In genomic region chr7:102446387-102447156, GRCh38 we compare ENCODE assay signal across 1 cellular context.
TF ChIP-seq lines count a peak whose summit lies in the region.

No MANE protein-coding gene starts in this region.

TF ChIP-seq in GM12878, 131 proteins besides CTCF, POLR2A, EP300 and RAD21:
- TF ChIP-seq TAF1 (IDR thresholded peaks at IDR 0.05; ENCODE audit: borderline replicate concordance, low read depth, low read length) (no peak), SUPT20H (IDR thresholded peaks at IDR 0.05; ENCODE audit: borderline replicate concordance, control insufficient read depth, low read depth, low read length) (no peak), ESRRA (IDR thresholded peaks at IDR 0.05; ENCODE audit: low read length) (no peak), SREBF2 (IDR thresholded peaks at IDR 0.05; ENCODE audit: low read length) (no peak), IRF5 (IDR thresholded peaks at IDR 0.05; ENCODE audit: borderline replicate concordance) (no peak), SIX5 (IDR thresholded peaks at IDR 0.05; ENCODE audit: low read depth, low read length, severe bottlenecking) (no peak), WRNIP1 (IDR thresholded peaks at IDR 0.05; ENCODE audit: borderline replicate concordance, low read depth, low read length) (no peak), MTA3 (IDR thresholded peaks at IDR 0.05; ENCODE audit: borderline replicate concordance, low read length) (no peak), USF1 (IDR thresholded peaks at IDR 0.05; ENCODE audit: borderline replicate concordance, extremely low read length, insufficient read depth, low read depth, low read length) (no peak), MEF2A (IDR thresholded peaks at IDR 0.05; ENCODE audit: insufficient read depth, low read depth, low read length) (no peak), PAX5 (IDR thresholded peaks at IDR 0.05; ENCODE audit: borderline replicate concordance, low read depth, low read length) (no peak), IRF4 (IDR thresholded peaks at IDR 0.05; ENCODE audit: low read depth, low read length) (no peak), FOS (IDR thresholded peaks at IDR 0.05; ENCODE audit: borderline replicate concordance, extremely low read depth, insufficient read length) (no peak), IKZF2 (IDR thresholded peaks at IDR 0.05) (no peak), RAD51 (IDR thresholded peaks at IDR 0.05) (no peak), ELK1 (IDR thresholded peaks at IDR 0.05; ENCODE audit: low read depth, low read length) (no peak), ATF7 (IDR thresholded peaks at IDR 0.05; ENCODE audit: low read depth) (no peak)
